Comparison of ENCODE assay signal across 8 cellular contexts in genomic region chr1:111615874-111616715, GRCh38.
A peak's percentile ranks its signal among the peaks of the same experiment; 100 is the strongest.
DNase-seq lines count a peak whose midpoint lies in the region; ATAC-seq, FAIRE-seq and TF ChIP-seq lines count a peak whose summit lies in the region.

No MANE protein-coding gene starts in this region.

- peak; percentile 39 for DNase-seq in effector CD4-positive, alpha-beta T cell
- DNase-seq in cerebellar nuclear complex (lab: John Stamatoyannopoulos, UW), result no peak
- DNase-seq in EL, result no peak
- DNase-seq in epidermal melanocyte (ENCODE audit: insufficient read length, low spot score), result no peak
- no peak for DNase-seq in H54 (ENCODE audit: insufficient read length, low spot score)

- H3K27me3 ChIP-seq in OCI-LY3 (ENCODE audit: low read depth, low read length), result no peaks in the 10 kb centered on the region

- TF ChIP-seq CTCF in OCI-LY3 (IDR thresholded peaks at IDR 0.05; ENCODE audit: low read depth, low read length), result no peak

- H3K4me3 ChIP-seq in OCI-LY3 (ENCODE audit: low read length), result peak overlapping the region; percentile 69

- no peak for FAIRE-seq in H54 (lab: Jason Lieb, UNC)

- ATAC-seq in GM18502 (IDR thresholded peaks at IDR 0.05; ENCODE audit: poor library complexity, unreplicated experiment), result peak; percentile 64
- peak; percentile 62 for ATAC-seq in HG02610 (IDR thresholded peaks at IDR 0.05; ENCODE audit: unreplicated experiment)

- no peaks in the 10 kb centered on the region for H3K9me3 ChIP-seq in OCI-LY3 (ENCODE audit: insufficient read depth, low read length)

- H3K4me1 ChIP-seq in OCI-LY3 (ENCODE audit: low read length), result peaks cover 60% of the 10 kb centered on the region

- H3K36me3 ChIP-seq in OCI-LY3 (replicated peaks; ENCODE audit: low read depth, low read length), result peaks cover 4% of the 10 kb centered on the region

- H2AFZ ChIP-seq in OCI-LY3 (ENCODE audit: low read depth, low read length), result no peak overlapping the region

- TF ChIP-seq POLR2A in H54 (IDR thresholded peaks at IDR 0.05; ENCODE audit: low read depth, low read length), result no peak

- peaks cover 4% of the 10 kb centered on the region for H4K20me1 ChIP-seq in OCI-LY3 (ENCODE audit: insufficient read depth, low read length)

- H3K9ac ChIP-seq in OCI-LY3 (ENCODE audit: low read length), result peak overlapping the region; percentile 90

- H3K4me2 ChIP-seq in OCI-LY3 (ENCODE audit: low read length), result peak overlapping the region; percentile 97

- peaks cover 35% of the 10 kb centered on the region for H3K79me2 ChIP-seq in OCI-LY3 (ENCODE audit: low read length)

- H3K27ac ChIP-seq in OCI-LY3 (ENCODE audit: low read length), result peak overlapping the region; percentile 100
